ENCODE assay signal across 23 cellular contexts in the genomic region with DNA sequence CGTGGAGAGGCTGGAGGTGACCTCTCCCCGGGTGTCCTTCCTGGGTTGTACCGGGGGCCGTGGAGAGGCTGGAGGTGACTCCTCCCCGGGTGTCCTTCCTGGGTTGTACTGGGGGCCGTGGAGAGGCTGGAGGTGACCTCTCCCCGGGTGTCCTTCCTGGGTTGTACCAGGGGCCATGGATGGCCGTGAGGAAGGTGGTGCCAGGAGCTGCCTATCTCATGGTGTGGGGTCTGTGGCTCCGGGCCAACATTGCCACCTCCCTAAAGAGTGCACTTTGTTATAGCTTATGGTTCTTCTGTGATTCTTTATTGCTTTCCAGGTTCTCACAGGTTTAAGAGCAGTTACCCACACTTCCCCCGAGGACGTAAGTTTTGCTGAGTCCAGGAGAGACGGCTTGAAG.
A peak's percentile ranks its signal among the peaks of the same experiment; 100 is the strongest.
DNase-seq lines count a peak whose midpoint lies in the region; ATAC-seq and TF ChIP-seq lines count a peak whose summit lies in the region.
"Had no signal": no experiment of that assay in that cellular context is flagged by ENCODE, and none has a peak within 500 bp of the region (broad histone marks: within the 10 kb centered on the region; RNA-seq: fewer than 3 reads in every experiment).

No MANE protein-coding gene starts in this region.

- CTCF ChIA-PET in activated CD8-positive, alpha-beta memory T cell treated with anti-CD3 and anti-CD28 coated beads, Interleukin-2, amount 10 ng/mL, durations not matched to agents 7 days and 5 days (lab: Charles Lee) = no interaction called here

- H4K8ac ChIP-seq in H9 (replicated peaks; ENCODE audit: insufficient read length, low read depth, low read length) = no peak overlapping the region

- H3K23me2 ChIP-seq in H9 (ENCODE audit: insufficient read length, low read depth, low read length, poor library complexity, severe bottlenecking) = no peaks in the 10 kb centered on the region

- peak overlapping the region; percentile 29 for H3K27ac Mint-ChIP-seq in activated T-cell treated with anti-CD3 and anti-CD28 coated beads, Interleukin-2, amount 50 U/mL, for 24 hours
- H3K27ac Mint-ChIP-seq in H9 (peak overlapping the region in 2 of 3 experiments; percentile 24 to 81; a peak in 3 of 7 replicates), nephron progenitor cell (peak overlapping the region; percentile 64)
- H3K27ac Mint-ChIP-seq in activated CD8-positive, alpha-beta memory T cell treated with anti-CD3 and anti-CD28 coated beads, Interleukin-2, amount 10 ng/mL, durations not matched to agents 7 days and 5 days = no peak overlapping the region
- H3K27ac Mint-ChIP-seq: GM23338 had no signal

- no peak for ATAC-seq in aorta (ENCODE audit: low FRiP score)
- no peak for ATAC-seq in activated CD8-positive, alpha-beta memory T cell treated with anti-CD3 and anti-CD28 coated beads, Interleukin-2, amount 10 ng/mL, durations not matched to agents 7 days and 5 days
- ATAC-seq: GM23338 had no signal

- no peaks in the 10 kb centered on the region for H3K9me3 ChIP-seq in H9 (ENCODE audit: control insufficient read depth, low read depth, low read length)
- H3K9me3 ChIP-seq in aorta (ENCODE audit: control insufficient read depth, low read length) = no peaks in the 10 kb centered on the region
- no peaks in the 10 kb centered on the region for H3K9me3 ChIP-seq in vagina
- H3K9me3 ChIP-seq: BE2C, HAP-1 had no signal

- no peaks in the 10 kb centered on the region for H3K9me3 Mint-ChIP-seq in activated T-cell treated with anti-CD3 and anti-CD28 coated beads, Interleukin-2, amount 50 U/mL, for 24 hours
- H3K9me3 Mint-ChIP-seq in H9 (no peaks in the 10 kb centered on the region), nephron progenitor cell (no peaks in the 10 kb centered on the region)
- H3K9me3 Mint-ChIP-seq in activated CD8-positive, alpha-beta memory T cell treated with anti-CD3 and anti-CD28 coated beads, Interleukin-2, amount 10 ng/mL, durations not matched to agents 7 days and 5 days (ENCODE audit: low read depth) = no peaks in the 10 kb centered on the region
- H3K9me3 Mint-ChIP-seq: CD4-positive, CD25-positive, alpha-beta regulatory T cell; GM23338 had no signal

- H3K4me1 ChIP-seq in H9 (ENCODE audit: insufficient read depth, low read length) (no peaks in the 10 kb centered on the region), aorta (ENCODE audit: control insufficient read depth in 1 of 2, insufficient read depth in 2 of 2, low read length in 2 of 2) (no peaks in the 10 kb centered on the region), vagina (no peaks in the 10 kb centered on the region)
- H3K4me1 ChIP-seq: BE2C, HAP-1 had no signal

- no peak overlapping the region for H3K14ac ChIP-seq in H9 (ENCODE audit: insufficient read depth, low read length)

- H3K4ac ChIP-seq in H9 (ENCODE audit: low read depth, low read length) = no peak overlapping the region

- TF ChIP-seq CTCF in H9 (conservative IDR thresholded peaks at IDR 0.05) (no peak), nephron progenitor cell (IDR thresholded peaks at IDR 0.05) (no peak), vagina (IDR thresholded peaks at IDR 0.05) (no peak)

- WGBS in H9 (ENCODE audit: extremely low coverage, insufficient read length, low lambda C conversion rate) = no CpG with 5 or more reads among the region's 12 CpGs
- WGBS in aorta, 2 donors = 94 to 96% methylated on average over 7 to 10 of the region's 12 CpGs

- H3K79me2 ChIP-seq in H9 (ENCODE audit: insufficient read depth, low read length) = no peaks in the 10 kb centered on the region

- H3K36me3 ChIP-seq in aorta (ENCODE audit: control insufficient read depth in 1 of 2, insufficient read depth in 2 of 2, low read length in 1 of 2) (peaks cover 0 to 4% of the 10 kb centered on the region in 2 donors), vagina (peaks cover 0 to 61% of the 10 kb centered on the region in 2 donors)

- H2AFZ ChIP-seq in H9 (ENCODE audit: low read length) = no peak overlapping the region
- H2AFZ ChIP-seq: GM23338 had no signal

- intact Hi-C loops in aorta (cut with DNase I) (no loop called here), vagina (cut with DNase I) (no loop called here)

- H3K27ac ChIP-seq in H9 (ENCODE audit: insufficient read length, low read depth, low read length) (no peak overlapping the region), aorta (ENCODE audit: low read depth in 1 of 2, low read length in 2 of 2) (no peak overlapping the region), vagina (no peak overlapping the region)

- H3K18ac ChIP-seq in H9 (ENCODE audit: insufficient read length, low read depth, low read length) = no peak overlapping the region

- H3K4me3 Mint-ChIP-seq in activated T-cell treated with anti-CD3 and anti-CD28 coated beads, Interleukin-2, amount 50 U/mL, for 24 hours = no peak overlapping the region
- no peak overlapping the region for H3K4me3 Mint-ChIP-seq in H9
- no peak overlapping the region for H3K4me3 Mint-ChIP-seq in nephron progenitor cell
- no peak overlapping the region for H3K4me3 Mint-ChIP-seq in activated CD8-positive, alpha-beta memory T cell treated with anti-CD3 and anti-CD28 coated beads, Interleukin-2, amount 10 ng/mL, durations not matched to agents 7 days and 5 days
- H3K4me3 Mint-ChIP-seq: CD4-positive, CD25-positive, alpha-beta regulatory T cell; GM23338 had no signal

- H2BK5ac ChIP-seq in H9 (ENCODE audit: insufficient read length, low read length) = no peak overlapping the region

- H3T11ph ChIP-seq in H9 (ENCODE audit: low read length) = no peak overlapping the region

- no peak overlapping the region for H2BK12ac ChIP-seq in H9 (ENCODE audit: insufficient read length, low read depth, low read length)

- H3K79me1 ChIP-seq in H9 (ENCODE audit: insufficient read depth, low read depth, low read length, poor library complexity, severe bottlenecking) = no peaks in the 10 kb centered on the region

- no peak overlapping the region for H3K23ac ChIP-seq in H9 (ENCODE audit: insufficient read length, low read depth, low read length)

- no peak overlapping the region for H4K5ac ChIP-seq in H9 (ENCODE audit: insufficient read length, low read depth, low read length)

- no peak for DNase-seq in activated T-cell treated with anti-CD3 and anti-CD28 coated beads, Interleukin-2, amount 50 U/mL, for 24 hours
- DNase-seq in activated T-cell treated with anti-CD3 and anti-CD28 coated beads, Interleukin-2, amount 50 U/mL, for 1 hour = no peak
- no peak for DNase-seq in H9
- DNase-seq in nephron progenitor cell = no peak
- DNase-seq in aorta = peak; percentile 24 to 55
- no peak for DNase-seq in vagina (ENCODE audit: extremely low spot score in 2 of 2)
- no peak for DNase-seq in activated CD8-positive, alpha-beta memory T cell treated with anti-CD3 and anti-CD28 coated beads, Interleukin-2, amount 10 ng/mL, durations not matched to agents 7 days and 5 days
- DNase-seq: 8988T; ACHN; BE2C; CD4-positive, CD25-positive, alpha-beta regulatory T cell; DMS153; IMR-90; KG1; MM.1S; NCI-H1694; NCI-H2029 treated with DMSO at 0.1 percent for 48 hours; NCI-H2227 treated with DMSO at 0.1 percent for 48 hours; NCI-H526 treated with DMSO at 0.1 percent for 48 hours; RPMI8226; SHP77 treated with DMSO at 0.1 percent for 48 hours had no signal

- H4K20me1 ChIP-seq in H9 (ENCODE audit: control insufficient read depth, insufficient read depth, insufficient read length) = no peaks in the 10 kb centered on the region

- H3K36me3 Mint-ChIP-seq in activated T-cell treated with anti-CD3 and anti-CD28 coated beads, Interleukin-2, amount 50 U/mL, for 24 hours (ENCODE audit: low read depth) = peaks cover 83% of the 10 kb centered on the region
- peaks cover 43 to 69% (median 68%) of the 10 kb centered on the region in 3 experiments; a peak in 6 of 7 replicates for H3K36me3 Mint-ChIP-seq in H9 (ENCODE audit: insufficient read depth in 1 of 3, low read depth in 3 of 3)
- H3K36me3 Mint-ChIP-seq in nephron progenitor cell (ENCODE audit: low read depth) = peaks cover 53% of the 10 kb centered on the region
- peaks cover 18% of the 10 kb centered on the region for H3K36me3 Mint-ChIP-seq in activated CD8-positive, alpha-beta memory T cell treated with anti-CD3 and anti-CD28 coated beads, Interleukin-2, amount 10 ng/mL, durations not matched to agents 7 days and 5 days

- H3K27me3 Mint-ChIP-seq in activated T-cell treated with anti-CD3 and anti-CD28 coated beads, Interleukin-2, amount 50 U/mL, for 24 hours = no peaks in the 10 kb centered on the region
- H3K27me3 Mint-ChIP-seq in H9 (ENCODE audit: low read depth) (no peaks in the 10 kb centered on the region), nephron progenitor cell (ENCODE audit: low read depth, poor library complexity) (peaks cover 2% of the 10 kb centered on the region)
- no peaks in the 10 kb centered on the region for H3K27me3 Mint-ChIP-seq in activated CD8-positive, alpha-beta memory T cell treated with anti-CD3 and anti-CD28 coated beads, Interleukin-2, amount 10 ng/mL, durations not matched to agents 7 days and 5 days
- H3K27me3 Mint-ChIP-seq: CD4-positive, CD25-positive, alpha-beta regulatory T cell had no signal

- no peak overlapping the region for H2BK120ac ChIP-seq in H9 (ENCODE audit: low read depth, low read length, poor library complexity, severe bottlenecking)

- no peak overlapping the region for H3K9ac ChIP-seq in H9 (ENCODE audit: extremely low read depth, insufficient read length, low read length)

- no peak overlapping the region for H2AK5ac ChIP-seq in H9 (ENCODE audit: insufficient read length, low read length)

- H4K91ac ChIP-seq in H9 (ENCODE audit: insufficient read length, low read depth, low read length) = no peak overlapping the region

- no peak overlapping the region for H2BK15ac ChIP-seq in H9 (ENCODE audit: low read depth, low read length)

- H3K4me3 ChIP-seq in aorta (ENCODE audit: low read length in 2 of 2) = no peak overlapping the region
- no peak overlapping the region for H3K4me3 ChIP-seq in vagina
- H3K4me3 ChIP-seq: GM23338, HAP-1 had no signal

- no peak overlapping the region for H2BK20ac ChIP-seq in H9 (ENCODE audit: low read depth, low read length, poor library complexity, severe bottlenecking)

- H3K56ac ChIP-seq in H9 (ENCODE audit: insufficient read length, low read depth, low read length) = no peak overlapping the region

- H3K27me3 ChIP-seq in H9 (ENCODE audit: insufficient read depth, low read length) = no peaks in the 10 kb centered on the region
- no peaks in the 10 kb centered on the region for H3K27me3 ChIP-seq in aorta (ENCODE audit: control insufficient read depth in 1 of 2, insufficient read depth in 2 of 2, low read length in 1 of 2)
- no peaks in the 10 kb centered on the region for H3K27me3 ChIP-seq in vagina
- H3K27me3 ChIP-seq: BE2C had no signal

- TF ChIP-seq POLR2A in vagina (IDR thresholded peaks at IDR 0.05) = no peak

- H3K4me1 Mint-ChIP-seq in activated T-cell treated with anti-CD3 and anti-CD28 coated beads, Interleukin-2, amount 50 U/mL, for 24 hours (ENCODE audit: low read depth) = no peaks in the 10 kb centered on the region
- H3K4me1 Mint-ChIP-seq in H9 (no peaks in the 10 kb centered on the region), nephron progenitor cell (peaks cover 18% of the 10 kb centered on the region)
- H3K4me1 Mint-ChIP-seq in activated CD8-positive, alpha-beta memory T cell treated with anti-CD3 and anti-CD28 coated beads, Interleukin-2, amount 10 ng/mL, durations not matched to agents 7 days and 5 days = no peaks in the 10 kb centered on the region
- H3K4me1 Mint-ChIP-seq: CD4-positive, CD25-positive, alpha-beta regulatory T cell; GM23338 had no signal

- no peak overlapping the region for H3K4me2 ChIP-seq in H9 (ENCODE audit: insufficient read depth, insufficient read length, low read length)
- H3K4me2 ChIP-seq: GM23338 had no signal

Comparison
In these comparisons a context has a peak if more than half of its experiments do, and no peak if none do; other contexts are left out.
1. DNase-seq: peak in aorta (2 of 2); none in activated T-cell treated with anti-CD3 and anti-CD28 coated beads, Interleukin-2, amount 50 U/mL, for 24 hours (single experiment), activated T-cell treated with anti-CD3 and anti-CD28 coated beads, Interleukin-2, amount 50 U/mL, for 1 hour (single experiment), H9 (single experiment), nephron progenitor cell (single experiment), vagina (0 of 2) and activated CD8-positive, alpha-beta memory T cell treated with anti-CD3 and anti-CD28 coated beads, Interleukin-2, amount 10 ng/mL, durations not matched to agents 7 days and 5 days (single experiment).